ENCODE assay signal across 8 cellular contexts in the genomic region with DNA sequence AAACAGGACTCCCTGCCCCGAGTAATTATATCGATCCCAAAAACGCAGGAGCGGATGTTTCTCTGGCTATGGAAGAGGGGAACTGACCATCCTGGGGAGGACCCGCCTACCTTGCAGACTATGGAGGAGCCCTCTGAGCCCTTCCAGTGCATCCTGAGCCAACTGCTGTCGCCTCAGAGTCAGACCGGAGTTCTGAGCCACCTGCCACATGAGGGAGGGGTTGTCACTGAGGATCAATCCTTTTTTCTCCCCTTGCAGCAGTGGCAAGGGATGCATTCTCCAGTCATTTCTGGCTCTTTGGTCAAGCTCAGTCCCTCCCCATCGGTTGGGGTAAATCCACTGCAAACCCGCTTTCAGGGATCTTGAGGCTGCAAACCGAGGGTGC. TPM values are rescaled to one million over a fixed set of nuclear protein-coding genes. Genes with fewer than 3 reads are reported as not detected.
DNase-seq lines count a peak whose midpoint lies in the region; ATAC-seq and TF ChIP-seq lines count a peak whose summit lies in the region.

No MANE protein-coding gene starts in this region.

- H3K27me3 Mint-ChIP-seq in natural killer cell (ENCODE audit: low read depth in 2 of 2), result no peaks in the 10 kb centered on the region

- H3K27ac Mint-ChIP-seq in natural killer cell, result peak overlapping the region in 1 of 2 donors; percentile 86

- peaks cover 19 to 22% of the 10 kb centered on the region in 2 donors for H3K4me1 Mint-ChIP-seq in natural killer cell

- H3K9me3 Mint-ChIP-seq in natural killer cell, result no peaks in the 10 kb centered on the region

- peak overlapping the region; percentile 96 for H3K4me3 Mint-ChIP-seq in natural killer cell

- no peaks in the 10 kb centered on the region for H3K36me3 Mint-ChIP-seq in natural killer cell

- TF ChIP-seq CTCF in GM12864 (IDR thresholded peaks at IDR 0.05; ENCODE audit: low read depth, low read length, missing control alignments), result no peak
- no peak for TF ChIP-seq CTCF in cardiac fibroblast (IDR thresholded peaks at IDR 0.05; ENCODE audit: low read depth, low read length)
- no peak for TF ChIP-seq CTCF in natural killer cell (IDR thresholded peaks at IDR 0.05)

- ATAC-seq in natural killer cell, result no peak
- ATAC-seq in GM21786 (IDR thresholded peaks at IDR 0.05; ENCODE audit: unreplicated experiment), result no peak
- no peak for ATAC-seq in HG02884 (IDR thresholded peaks at IDR 0.05; ENCODE audit: unreplicated experiment)
- no peak for ATAC-seq in HG03097 (IDR thresholded peaks at IDR 0.05; ENCODE audit: low FRiP score, unreplicated experiment)

- intact Hi-C loops in natural killer cell (cut with micrococcal nuclease), result no loop called here

- DNase-seq in GM12864 (ENCODE audit: low read depth) (no peak), NCI-H1105 treated with DMSO at 0.1 percent for 48 hours (lab: John Stamatoyannopoulos, UW) (peak; percentile 18), cardiac fibroblast (ENCODE audit: low read depth in 2 of 2) (no peak), natural killer cell (no peak), A172 (ENCODE audit: low spot score) (no peak)

- H3K4me3 ChIP-seq in GM12864 (ENCODE audit: low read depth, low read length), result peak overlapping the region; percentile 84
- peak overlapping the region; percentile 71 to 74 for H3K4me3 ChIP-seq in cardiac fibroblast (replicated peaks in 1 of 2; ENCODE audit: low read depth in 2 of 2, low read length in 2 of 2)

RNA-seq across cellular contexts. Expression of a gene that starts 0.7 kb away (rescaled TPM):
- total RNA-seq in natural killer cell, result 10 to 100 TPM; 33.9 to 38.9 (median 35.7) TPM
- total RNA-seq in A172 (2014; rRNA removed; shearing (Covaris generic)), result 46.1 and 73.2 TPM in 2 replicates

RNA-seq across cellular contexts. Expression of a gene that starts 6.6 kb away (rescaled TPM):
- total RNA-seq in natural killer cell, result 100 to 1,000 TPM; 303 to 338 (median 322) TPM
- total RNA-seq in A172 (2014; rRNA removed; shearing (Covaris generic)), result 346 and 386 TPM in 2 replicates

RNA-seq across cellular contexts. Expression of a gene that starts 17.4 kb away (rescaled TPM):
- 10 to 100 TPM; 23.6 to 28.2 (median 27.7) TPM for total RNA-seq in natural killer cell
- 16.6 and 20.8 TPM in 2 replicates for total RNA-seq in A172 (2014; rRNA removed; shearing (Covaris generic))

RNA-seq across cellular contexts. Expression of a gene that starts 23.9 kb away (rescaled TPM):
- 10 to 100 TPM; 41.4 to 43.9 (median 41.6) TPM for total RNA-seq in natural killer cell
- total RNA-seq in A172 (2014; rRNA removed; shearing (Covaris generic)), result 102 and 110 TPM in 2 replicates

RNA-seq across cellular contexts. Expression of a gene that starts 36.6 kb away (rescaled TPM):
- 10 to 100 TPM; 21.0 to 28.3 (median 23.9) TPM for total RNA-seq in natural killer cell
- 20.3 and 26.3 TPM in 2 replicates for total RNA-seq in A172 (2014; rRNA removed; shearing (Covaris generic))
